30 cellular contexts compared by ENCODE assay signal in genomic region chr4:6005175-6005574, GRCh38. TPM values are rescaled to one million over a fixed set of nuclear protein-coding genes. Genes with fewer than 3 reads are reported as not detected.
"Had no signal": no experiment of that assay in that cellular context is flagged by ENCODE, and none has a peak within 500 bp of the region (broad histone marks: within the 10 kb centered on the region; RNA-seq: fewer than 3 reads in every experiment).

No MANE protein-coding gene starts in this region.

- H3K9me3 ChIP-seq: pancreas, psoas muscle, right lobe of liver, spleen, stomach, thoracic aorta, thyroid gland, tibial nerve, upper lobe of left lung, uterus had no signal

- H3K36me3 Mint-ChIP-seq: natural killer cell; neural progenitor cell; stimulated activated memory B cell treated with anti-CD40 and anti-IgM and Interleukin-4, amounts not matched to agents 10 μg/mL and 1 μg/mL and 100 μg/mL, for 72 hours had no signal

- ATAC-seq: naive thymus-derived CD4-positive, alpha-beta T cell; natural killer cell; pancreas; psoas muscle; right cardiac atrium; right lobe of liver; stimulated activated memory B cell treated with anti-CD40 and anti-IgM and Interleukin-4, amounts not matched to agents 10 μg/mL and 1 μg/mL and 100 μg/mL, for 72 hours had no signal

- H3K4me3 ChIP-seq: neural progenitor cell, pancreas, psoas muscle, right lobe of liver, skin epidermis, smooth muscle cell, spleen, stomach, thoracic aorta, thyroid gland, tibial nerve, upper lobe of left lung, uterus had no signal

- H3K36me3 ChIP-seq: neural progenitor cell, pancreas, right lobe of liver, spleen, stomach, thoracic aorta, thyroid gland, tibial nerve, upper lobe of left lung, uterus had no signal

- H3K4me3 Mint-ChIP-seq: naive thymus-derived CD4-positive, alpha-beta T cell; natural killer cell; nephron; neural progenitor cell; stimulated activated memory B cell treated with anti-CD40 and anti-IgM and Interleukin-4, amounts not matched to agents 10 μg/mL and 1 μg/mL and 100 μg/mL, for 72 hours; stimulated activated naive CD8-positive, alpha-beta T cell treated with anti-CD3 and anti-CD28 coated beads, Interleukin-15, Interleukin-2, amounts not matched to agents 100 ng/mL and 50 ng/mL, for 24 hours had no signal

- DNase-seq: naive thymus-derived CD4-positive, alpha-beta T cell; natural killer cell; occipital lobe; pancreas; psoas muscle; right cardiac atrium; right lobe of liver; spleen; stimulated activated CD4-positive, alpha-beta T cell treated with anti-CD3 and anti-CD28 coated beads, Interleukin-12 subunit alpha, Interleukin-12 subunit beta, amount 100 ng/mL, for 4 hours; stimulated activated CD4-positive, alpha-beta T cell treated with anti-CD3 and anti-CD28 coated beads, Interleukin-1b, Interleukin-23, amount 100 ng/mL, for 48 hours; stimulated activated CD4-positive, alpha-beta T cell treated with anti-CD3 and anti-CD28 coated beads, Interleukin-4, amount 100 ng/mL, for 1 hour; stimulated activated CD4-positive, alpha-beta T cell treated with anti-CD3 and anti-CD28 coated beads, Interleukin-4, amount 100 ng/mL, for 4 hours; stimulated activated CD8-positive, alpha-beta memory T cell treated with anti-CD3 and anti-CD28 coated beads, Interleukin-4, amount 100 ng/mL, for 48 hours; stimulated activated naive CD4-positive, alpha-beta T cell treated with Interleukin-2 at 50 U/mL for 16 hours; stomach; thyroid gland; trophoblast cell; upper lobe of left lung; uterus had no signal

- H3K4me1 Mint-ChIP-seq: naive thymus-derived CD4-positive, alpha-beta T cell; natural killer cell; nephron; neural progenitor cell; stimulated activated memory B cell treated with anti-CD40 and anti-IgM and Interleukin-4, amounts not matched to agents 10 μg/mL and 1 μg/mL and 100 μg/mL, for 72 hours had no signal

- H3K27ac Mint-ChIP-seq: naive thymus-derived CD4-positive, alpha-beta T cell; natural killer cell; nephron; neural progenitor cell; progenitor cell of endocrine pancreas; stimulated activated memory B cell treated with anti-CD40 and anti-IgM and Interleukin-4, amounts not matched to agents 10 μg/mL and 1 μg/mL and 100 μg/mL, for 72 hours; stimulated activated naive CD8-positive, alpha-beta T cell treated with anti-CD3 and anti-CD28 coated beads, Interleukin-15, Interleukin-2, amounts not matched to agents 100 ng/mL and 50 ng/mL, for 24 hours had no signal

- H3K27ac ChIP-seq: neural progenitor cell, pancreas, psoas muscle, right lobe of liver, skin epidermis, spleen, stomach, thoracic aorta, thyroid gland, tibial nerve, upper lobe of left lung, uterus had no signal

- H3K4me2 ChIP-seq: neural progenitor cell, smooth muscle cell had no signal

- H3K4me1 ChIP-seq: neural progenitor cell, pancreas, psoas muscle, right lobe of liver, spleen, thyroid gland, tibial nerve, uterus had no signal

- H3K27me3 ChIP-seq: right lobe of liver, thyroid gland, uterus had no signal

- H3K9me3 Mint-ChIP-seq: natural killer cell; neural progenitor cell; stimulated activated naive CD8-positive, alpha-beta T cell treated with anti-CD3 and anti-CD28 coated beads, Interleukin-15, Interleukin-2, amounts not matched to agents 100 ng/mL and 50 ng/mL, for 24 hours had no signal

- H3K9ac ChIP-seq: neural progenitor cell had no signal

RNA-seq across cellular contexts. Expression of gene C4orf50, which starts 13.1 kb away (rescaled TPM):
- total RNA-seq: osteoblast, psoas muscle, renal cortical epithelial cell, smooth muscle cell had no signal
- polyA plus RNA-seq: naive thymus-derived CD4-positive, alpha-beta T cell; psoas muscle; smooth muscle cell had no signal
